In genomic region chr17:6712058-6712853, GRCh38 we compare ENCODE assay signal across 1 cellular context.
TF ChIP-seq lines count a peak whose summit lies in the region.

No MANE protein-coding gene starts in this region.

TF ChIP-seq in HepG2, 621 proteins besides CTCF, POLR2A, EP300 and RAD21 (continued from another document):
- no peak for TF ChIP-seq AKNA (CRISPR knock-in tag; IDR thresholded peaks at IDR 0.05; ENCODE audit: borderline replicate concordance)
- TF ChIP-seq PITX1 (CRISPR knock-in tag; IDR thresholded peaks at IDR 0.05) = no peak; the same call in 1 of the 2 replicates
- TF ChIP-seq GLMP (CRISPR knock-in tag; IDR thresholded peaks at IDR 0.05; ENCODE audit: borderline replicate concordance) = no peak
- TF ChIP-seq NFYB (CRISPR knock-in tag; IDR thresholded peaks at IDR 0.05) = no peak
- no peak for TF ChIP-seq HDAC6 (IDR thresholded peaks at IDR 0.05; ENCODE audit: low read depth, low read length)
- no peak for TF ChIP-seq ZNF251 (CRISPR knock-in tag; IDR thresholded peaks at IDR 0.05)
- TF ChIP-seq NR0B2 (CRISPR knock-in tag; IDR thresholded peaks at IDR 0.05) = no peak
- TF ChIP-seq KMT2B (CRISPR knock-in tag; IDR thresholded peaks at IDR 0.05) = no peak
- no peak for TF ChIP-seq LRRFIP1 (CRISPR knock-in tag; conservative IDR thresholded peaks at IDR 0.05)
- no peak for TF ChIP-seq U2AF2 (IDR thresholded peaks at IDR 0.05; ENCODE audit: low read depth, low read length)
- TF ChIP-seq TCF7L2 (IDR thresholded peaks at IDR 0.05; ENCODE audit: low read depth, low read length) = no peak
- TF ChIP-seq CHCHD3 (CRISPR knock-in tag; IDR thresholded peaks at IDR 0.05) = no peak
- TF ChIP-seq ADNP (CRISPR knock-in tag; IDR thresholded peaks at IDR 0.05) = peak; percentile 86
- no peak for TF ChIP-seq IKZF1 (IDR thresholded peaks at IDR 0.05)
- no peak for TF ChIP-seq ARID4A (CRISPR knock-in tag; IDR thresholded peaks at IDR 0.05; ENCODE audit: borderline replicate concordance)
- TF ChIP-seq SNAI1 (CRISPR knock-in tag; IDR thresholded peaks at IDR 0.05; ENCODE audit: borderline replicate concordance) = no peak
- no peak for TF ChIP-seq SIX4 (CRISPR knock-in tag; IDR thresholded peaks at IDR 0.05)
- no peak for TF ChIP-seq ZNF20 (CRISPR knock-in tag; IDR thresholded peaks at IDR 0.05)
- peak; percentile 30 for TF ChIP-seq PATZ1 (CRISPR knock-in tag; IDR thresholded peaks at IDR 0.05)
- TF ChIP-seq HES4 (CRISPR knock-in tag; IDR thresholded peaks at IDR 0.05; ENCODE audit: borderline replicate concordance) = no peak
- peak; percentile 52; the same call in 1 of the 2 replicates for TF ChIP-seq ZNF501 (CRISPR knock-in tag; IDR thresholded peaks at IDR 0.05)
- no peak for TF ChIP-seq MAZ (IDR thresholded peaks at IDR 0.05; ENCODE audit: borderline replicate concordance, low read depth, low read length)
- peak; percentile 10; the same call in 1 of the 2 replicates for TF ChIP-seq MAZ (CRISPR knock-in tag; IDR thresholded peaks at IDR 0.05; ENCODE audit: low read depth)
- TF ChIP-seq ZNF703 (CRISPR knock-in tag; IDR thresholded peaks at IDR 0.05; ENCODE audit: borderline replicate concordance) = no peak; the same call in 1 of the 2 replicates
- no peak for TF ChIP-seq ZNF460 (CRISPR knock-in tag; IDR thresholded peaks at IDR 0.05; ENCODE audit: borderline replicate concordance)
- no peak for TF ChIP-seq ZNF274 (CRISPR knock-in tag; IDR thresholded peaks at IDR 0.05)
- TF ChIP-seq SMAD9 (CRISPR knock-in tag; IDR thresholded peaks at IDR 0.05) = no peak; the same call in 1 of the 2 replicates
- TF ChIP-seq ZFYVE20 (CRISPR knock-in tag; IDR thresholded peaks at IDR 0.05; ENCODE audit: borderline replicate concordance, low read depth) = no peak
- TF ChIP-seq ZHX2 (IDR thresholded peaks at IDR 0.05; ENCODE audit: low read depth) = no peak
- TF ChIP-seq ZHX2 (CRISPR knock-in tag; IDR thresholded peaks at IDR 0.05; ENCODE audit: borderline replicate concordance) = no peak
- TF ChIP-seq FLYWCH1 (CRISPR knock-in tag; IDR thresholded peaks at IDR 0.05) = no peak
- TF ChIP-seq ZNF138 (CRISPR knock-in tag; IDR thresholded peaks at IDR 0.05; ENCODE audit: low read depth) = 0 out of 2 replicates have a peak, but pooled peaks have one; percentile 1
- no peak for TF ChIP-seq JUNB (CRISPR knock-in tag; IDR thresholded peaks at IDR 0.05; ENCODE audit: borderline replicate concordance)
- peak; percentile 44; the same call in 1 of the 2 replicates for TF ChIP-seq NCOR1 (IDR thresholded peaks at IDR 0.05; ENCODE audit: borderline replicate concordance, low read length)
- no peak for TF ChIP-seq PRPF4 (IDR thresholded peaks at IDR 0.05; ENCODE audit: low read depth, low read length, poor library complexity, severe bottlenecking)
- no peak for TF ChIP-seq GABPB1 (CRISPR knock-in tag; IDR thresholded peaks at IDR 0.05)
- no peak for TF ChIP-seq NFKBIZ (CRISPR knock-in tag; IDR thresholded peaks at IDR 0.05)
- TF ChIP-seq ZNF598 (CRISPR knock-in tag; IDR thresholded peaks at IDR 0.05; ENCODE audit: borderline replicate concordance) = no peak
- TF ChIP-seq NFYC (CRISPR knock-in tag; IDR thresholded peaks at IDR 0.05) = no peak
